Comparison of ENCODE assay signal across 12 cellular contexts in the genomic region with DNA sequence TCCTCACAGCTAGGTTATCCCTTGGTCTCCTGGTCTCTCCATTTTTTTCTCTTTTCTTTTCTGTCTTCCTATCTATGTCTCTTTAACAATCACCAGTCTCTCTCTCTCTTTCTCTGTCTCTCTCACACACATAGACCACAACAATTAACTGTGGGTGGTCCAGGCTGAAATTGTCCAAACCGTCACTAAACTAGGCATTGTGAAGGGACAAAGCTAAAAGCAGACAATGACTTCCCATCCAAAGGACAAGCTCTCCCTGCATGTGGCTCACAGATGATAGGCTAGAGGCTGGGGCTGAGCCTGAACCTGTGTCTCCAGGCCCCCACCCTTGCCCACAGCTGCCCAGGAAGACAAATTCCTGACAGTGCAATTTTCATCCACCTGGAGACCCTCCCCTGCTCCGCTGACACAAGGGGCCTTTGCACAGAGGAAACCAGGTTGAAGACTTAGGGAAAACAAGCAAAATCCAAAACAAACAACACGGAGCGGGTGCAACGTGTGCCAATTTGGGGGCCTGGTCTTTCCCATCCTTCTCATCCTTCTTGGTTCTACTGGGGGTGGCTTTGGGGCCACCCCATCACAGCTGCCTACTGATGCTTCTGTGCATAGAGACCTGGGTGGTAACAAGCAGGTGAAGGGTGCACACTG.
"Had no signal": no experiment of that assay in that cellular context is flagged by ENCODE, and none has a peak within 500 bp of the region (broad histone marks: within the 10 kb centered on the region; RNA-seq: fewer than 3 reads in every experiment).

No MANE protein-coding gene starts in this region.

- H3K27me3 Mint-ChIP-seq: activated CD4-positive, alpha-beta T cell treated with anti-CD3 and anti-CD28 coated beads for 36 hours; activated naive CD8-positive, alpha-beta T cell; stimulated activated memory B cell treated with anti-CD40 and anti-IgM and Interleukin-4, amounts not matched to agents 10 μg/mL and 1 μg/mL and 100 μg/mL, for 72 hours had no signal

- H3K36me3 ChIP-seq: heart right ventricle had no signal

- DNase-seq: activated CD4-positive, alpha-beta T cell treated with anti-CD3 and anti-CD28 coated beads for 36 hours; activated gamma-delta T cell; activated T-cell treated with anti-CD3 and anti-CD28 coated beads, Interleukin-2, amount 50 U/mL, for 4 hours; amygdala; heart right ventricle; small intestine; T1000; trophoblast cell had no signal

- H3K9me3 Mint-ChIP-seq: neural crest cell; stimulated activated memory B cell treated with anti-CD40 and anti-IgM and Interleukin-4, amounts not matched to agents 10 μg/mL and 1 μg/mL and 100 μg/mL, for 72 hours had no signal

- H3K27ac Mint-ChIP-seq: activated CD4-positive, alpha-beta T cell treated with anti-CD3 and anti-CD28 coated beads for 36 hours; activated naive CD8-positive, alpha-beta T cell; stimulated activated memory B cell treated with anti-CD40 and anti-IgM and Interleukin-4, amounts not matched to agents 10 μg/mL and 1 μg/mL and 100 μg/mL, for 72 hours had no signal

- H3K9me3 ChIP-seq: heart right ventricle had no signal

- H3K27me3 ChIP-seq: heart right ventricle had no signal

- H3K4me3 ChIP-seq: heart right ventricle had no signal

- H3K27ac ChIP-seq: heart right ventricle, parathyroid adenoma had no signal

- H3K4me1 ChIP-seq: heart right ventricle, parathyroid adenoma had no signal

- H3K4me3 Mint-ChIP-seq: activated CD4-positive, alpha-beta T cell treated with anti-CD3 and anti-CD28 coated beads for 36 hours; activated naive CD8-positive, alpha-beta T cell; neural crest cell; stimulated activated memory B cell treated with anti-CD40 and anti-IgM and Interleukin-4, amounts not matched to agents 10 μg/mL and 1 μg/mL and 100 μg/mL, for 72 hours had no signal

- H3K36me3 Mint-ChIP-seq: activated naive CD8-positive, alpha-beta T cell; stimulated activated memory B cell treated with anti-CD40 and anti-IgM and Interleukin-4, amounts not matched to agents 10 μg/mL and 1 μg/mL and 100 μg/mL, for 72 hours had no signal
